Comparison of ENCODE assay signal across 21 cellular contexts in genomic region chr12:126858586-126858985, GRCh38.
"Had no signal": no experiment of that assay in that cellular context is flagged by ENCODE, and none has a peak within 500 bp of the region (broad histone marks: within the 10 kb centered on the region; RNA-seq: fewer than 3 reads in every experiment).

No MANE protein-coding gene starts in this region.

- H3K4me1 ChIP-seq: colonic mucosa, esophagus muscularis mucosa, foreskin keratinocyte, gastroesophageal sphincter, heart left ventricle, left lung, lower lobe of right lung had no signal

- H3K4me3 Mint-ChIP-seq: immature natural killer cell, mesothelial cell of epicardium, naive B cell had no signal

- H3K79me2 ChIP-seq: hepatocyte had no signal

- H3K4me1 Mint-ChIP-seq: immature natural killer cell, mesothelial cell of epicardium, naive B cell had no signal

- H3K4me3 ChIP-seq: colonic mucosa, dorsolateral prefrontal cortex, esophagus muscularis mucosa, gastroesophageal sphincter, heart left ventricle, hepatocyte, left lung, lower lobe of right lung, mucosa of descending colon had no signal

- H3K36me3 Mint-ChIP-seq: immature natural killer cell, mesothelial cell of epicardium, naive B cell had no signal

- H3K27me3 Mint-ChIP-seq: naive B cell had no signal

- H3K9me3 ChIP-seq: colonic mucosa, esophagus muscularis mucosa, gastroesophageal sphincter, heart left ventricle, left lung, lower lobe of right lung, mucosa of descending colon had no signal

- H3K9me3 Mint-ChIP-seq: mesothelial cell of epicardium had no signal

- H3K27me3 ChIP-seq: colonic mucosa, esophagus muscularis mucosa, foreskin keratinocyte, gastroesophageal sphincter, heart left ventricle, hepatocyte, left lung had no signal

- H3K27ac ChIP-seq: colonic mucosa, dorsolateral prefrontal cortex, foreskin keratinocyte, gastroesophageal sphincter, heart left ventricle, hepatocyte, left lung, lower lobe of right lung had no signal

- H3K4me2 ChIP-seq: hepatocyte had no signal

- H2AFZ ChIP-seq: hepatocyte had no signal

- H3K27ac Mint-ChIP-seq: immature natural killer cell, mesothelial cell of epicardium, naive B cell had no signal

- DNase-seq: colonic mucosa; cortex of kidney; dermis blood vessel endothelial cell; dorsolateral prefrontal cortex; effector CD4-positive, alpha-beta T cell; effector memory CD4-positive, alpha-beta T cell; foreskin keratinocyte; heart left ventricle; hypothalamus; immature natural killer cell; left cardiac atrium; left ventricle myocardium superior; lower lobe of right lung; mesenchymal stem cell; mucosa of descending colon; naive B cell had no signal

- H3K36me3 ChIP-seq: colonic mucosa, esophagus muscularis mucosa, gastroesophageal sphincter, heart left ventricle, left lung, lower lobe of right lung had no signal
